1 cellular context compared by ENCODE assay signal in genomic region chr22:19432092-19432844, GRCh38.
A peak's percentile ranks its signal among the peaks of the same experiment; 100 is the strongest.
TF ChIP-seq lines count a peak whose summit lies in the region.

TSS of gene MRPL40 (plus strand) at chr22:19432545. CDS start at chr22:19432555, 10 bp downstream.

TF ChIP-seq in HepG2, 621 proteins besides CTCF, POLR2A, EP300 and RAD21 (continued from another document and continues in another):
- peak; percentile 97 for TF ChIP-seq ZHX1 (CRISPR knock-in tag; IDR thresholded peaks at IDR 0.05; ENCODE audit: low read depth)
- peak; percentile 93 for TF ChIP-seq ATF7-NPFF (CRISPR knock-in tag; IDR thresholded peaks at IDR 0.05; ENCODE audit: low read depth)
- TF ChIP-seq GPBP1L1 (CRISPR knock-in tag; IDR thresholded peaks at IDR 0.05): no peak
- TF ChIP-seq ZNF598 (CRISPR knock-in tag; IDR thresholded peaks at IDR 0.05; ENCODE audit: borderline replicate concordance): peak; percentile 78; the same call in 1 of the 2 replicates
- no peak for TF ChIP-seq NPAS2 (CRISPR knock-in tag; IDR thresholded peaks at IDR 0.05; ENCODE audit: borderline replicate concordance)
- TF ChIP-seq RBM39 (IDR thresholded peaks at IDR 0.05; ENCODE audit: low read depth, low read length, poor library complexity, severe bottlenecking): peak; percentile 98
- peak; percentile 91 for TF ChIP-seq FOXA3 (CRISPR knock-in tag; IDR thresholded peaks at IDR 0.05)
- TF ChIP-seq FOXK1 (CRISPR knock-in tag; IDR thresholded peaks at IDR 0.05; ENCODE audit: borderline replicate concordance, low read depth): peak; percentile 94
- TF ChIP-seq POLR2AphosphoS2 (IDR thresholded peaks at IDR 0.05; ENCODE audit: low read depth, low read length): no peak
- TF ChIP-seq NFYB (CRISPR knock-in tag; IDR thresholded peaks at IDR 0.05): peak; percentile 41
- no peak for TF ChIP-seq RFX3 (CRISPR knock-in tag; IDR thresholded peaks at IDR 0.05)
- peak; percentile 60; the same call in 1 of the 2 replicates for TF ChIP-seq ZNF383 (CRISPR knock-in tag; IDR thresholded peaks at IDR 0.05; ENCODE audit: borderline replicate concordance)
- peak; percentile 67 for TF ChIP-seq RARA (CRISPR knock-in tag; IDR thresholded peaks at IDR 0.05)
- no peak for TF ChIP-seq GFI1 (CRISPR knock-in tag; IDR thresholded peaks at IDR 0.05; ENCODE audit: borderline replicate concordance)
- TF ChIP-seq CBX1 (IDR thresholded peaks at IDR 0.05; ENCODE audit: low read depth): peak; percentile 99
- no peak; the same call in 1 of the 2 replicates for TF ChIP-seq FUBP1 (CRISPR knock-in tag; IDR thresholded peaks at IDR 0.05; ENCODE audit: borderline replicate concordance)
- 0 out of 2 replicates have a peak, but pooled peaks have one; percentile 39 for TF ChIP-seq KIAA2018 (CRISPR knock-in tag; IDR thresholded peaks at IDR 0.05; ENCODE audit: borderline replicate concordance)
- TF ChIP-seq WIZ (CRISPR knock-in tag; IDR thresholded peaks at IDR 0.05): peak; percentile 84
- TF ChIP-seq, protein P1, sequence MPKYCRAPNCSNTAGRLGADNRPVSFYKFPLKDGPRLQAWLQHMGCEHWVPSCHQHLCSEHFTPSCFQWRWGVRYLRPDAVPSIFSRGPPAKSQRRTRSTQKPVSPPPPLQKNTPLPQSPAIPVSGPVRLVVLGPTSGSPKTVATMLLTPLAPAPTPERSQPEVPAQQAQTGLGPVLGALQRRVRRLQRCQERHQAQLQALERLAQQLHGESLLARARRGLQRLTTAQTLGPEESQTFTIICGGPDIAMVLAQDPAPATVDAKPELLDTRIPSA (CRISPR knock-in tag; IDR thresholded peaks at IDR 0.05; ENCODE audit: borderline replicate concordance): peak; percentile 99
- TF ChIP-seq ZNF17 (CRISPR knock-in tag; IDR thresholded peaks at IDR 0.05): no peak; the same call in 1 of the 2 replicates
- TF ChIP-seq NCOR1 (IDR thresholded peaks at IDR 0.05; ENCODE audit: borderline replicate concordance, low read length): peak; percentile 53; the same call in 1 of the 2 replicates
- TF ChIP-seq NRL (CRISPR knock-in tag; IDR thresholded peaks at IDR 0.05; ENCODE audit: borderline replicate concordance): peak; percentile 55; the same call in 1 of the 2 replicates
- TF ChIP-seq, protein P2, sequence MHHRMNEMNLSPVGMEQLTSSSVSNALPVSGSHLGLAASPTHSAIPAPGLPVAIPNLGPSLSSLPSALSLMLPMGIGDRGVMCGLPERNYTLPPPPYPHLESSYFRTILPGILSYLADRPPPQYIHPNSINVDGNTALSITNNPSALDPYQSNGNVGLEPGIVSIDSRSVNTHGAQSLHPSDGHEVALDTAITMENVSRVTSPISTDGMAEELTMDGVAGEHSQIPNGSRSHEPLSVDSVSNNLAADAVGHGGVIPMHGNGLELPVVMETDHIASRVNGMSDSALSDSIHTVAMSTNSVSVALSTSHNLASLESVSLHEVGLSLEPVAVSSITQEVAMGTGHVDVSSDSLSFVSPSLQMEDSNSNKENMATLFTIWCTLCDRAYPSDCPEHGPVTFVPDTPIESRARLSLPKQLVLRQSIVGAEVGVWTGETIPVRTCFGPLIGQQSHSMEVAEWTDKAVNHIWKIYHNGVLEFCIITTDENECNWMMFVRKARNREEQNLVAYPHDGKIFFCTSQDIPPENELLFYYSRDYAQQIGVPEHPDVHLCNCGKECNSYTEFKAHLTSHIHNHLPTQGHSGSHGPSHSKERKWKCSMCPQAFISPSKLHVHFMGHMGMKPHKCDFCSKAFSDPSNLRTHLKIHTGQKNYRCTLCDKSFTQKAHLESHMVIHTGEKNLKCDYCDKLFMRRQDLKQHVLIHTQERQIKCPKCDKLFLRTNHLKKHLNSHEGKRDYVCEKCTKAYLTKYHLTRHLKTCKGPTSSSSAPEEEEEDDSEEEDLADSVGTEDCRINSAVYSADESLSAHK (CRISPR knock-in tag; IDR thresholded peaks at IDR 0.05; ENCODE audit: borderline replicate concordance): 0 out of 2 replicates have a peak, but pooled peaks have one; percentile 61
- TF ChIP-seq, protein P3, sequence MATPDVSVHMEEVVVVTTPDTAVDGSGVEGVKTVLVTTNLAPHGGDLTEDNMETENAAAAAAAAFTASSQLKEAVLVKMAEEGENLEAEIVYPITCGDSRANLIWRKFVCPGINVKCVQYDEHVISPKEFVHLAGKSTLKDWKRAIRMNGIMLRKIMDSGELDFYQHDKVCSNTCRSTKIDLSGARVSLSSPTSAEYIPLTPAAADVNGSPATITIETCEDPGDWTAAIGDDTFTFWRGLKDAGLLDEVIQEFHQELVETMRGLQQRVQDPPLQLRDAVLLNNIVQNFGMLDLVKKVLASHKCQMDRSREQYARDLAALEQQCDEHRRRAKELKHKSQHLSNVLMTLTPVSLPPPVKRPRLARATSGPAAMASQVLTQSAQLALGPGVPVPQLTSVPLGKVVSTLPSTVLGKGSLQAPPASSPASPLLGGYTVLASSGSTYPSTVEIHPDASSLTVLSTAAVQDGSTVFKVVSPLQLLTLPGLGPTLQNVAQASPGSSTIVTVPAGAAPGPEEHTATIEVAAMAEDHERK (CRISPR knock-in tag; IDR thresholded peaks at IDR 0.05; ENCODE audit: low read depth): peak; percentile 89
- peak; percentile 76; the same call in 1 of the 2 replicates for TF ChIP-seq SMAD9 (CRISPR knock-in tag; IDR thresholded peaks at IDR 0.05)
- peak; percentile 99 for TF ChIP-seq ZC3H13 (CRISPR knock-in tag; IDR thresholded peaks at IDR 0.05)
- TF ChIP-seq ZKSCAN5 (CRISPR knock-in tag; IDR thresholded peaks at IDR 0.05): no peak
- peak; percentile 96 for TF ChIP-seq THAP11 (CRISPR knock-in tag; IDR thresholded peaks at IDR 0.05)
- TF ChIP-seq ZNF549 (CRISPR knock-in tag; IDR thresholded peaks at IDR 0.05): no peak
- TF ChIP-seq EHMT2 (IDR thresholded peaks at IDR 0.05; ENCODE audit: borderline replicate concordance, low read depth, low read length): no peak
- TF ChIP-seq ATF4 (CRISPR knock-in tag; IDR thresholded peaks at IDR 0.05): peak in 1 of 2 experiments; percentile 69; a peak in 2 of 4 replicates
- TF ChIP-seq ZNF576 (CRISPR knock-in tag; IDR thresholded peaks at IDR 0.05): peak; percentile 87; the same call in 1 of the 2 replicates
- no peak for TF ChIP-seq ATRX (CRISPR knock-in tag; IDR thresholded peaks at IDR 0.05; ENCODE audit: borderline replicate concordance)
- TF ChIP-seq SNAPC2 (CRISPR knock-in tag; IDR thresholded peaks at IDR 0.05): peak; percentile 66; the same call in 1 of the 2 replicates
- TF ChIP-seq MAFF (IDR thresholded peaks at IDR 0.05; ENCODE audit: low read depth, low read length): no peak
- no peak for TF ChIP-seq ZSCAN22 (CRISPR knock-in tag; IDR thresholded peaks at IDR 0.05)
- TF ChIP-seq BCL6 (CRISPR knock-in tag; IDR thresholded peaks at IDR 0.05): peak; percentile 80; the same call in 1 of the 2 replicates
- peak; percentile 87 for TF ChIP-seq ZNF784 (CRISPR knock-in tag; IDR thresholded peaks at IDR 0.05; ENCODE audit: borderline replicate concordance)
